Comparison of ENCODE assay signal across 1 cellular context in genomic region chr15:51299187-51300015, GRCh38.
A peak's percentile ranks its signal among the peaks of the same experiment; 100 is the strongest.
TF ChIP-seq lines count a peak whose summit lies in the region.

No MANE protein-coding gene starts in this region.

TF ChIP-seq in HepG2, 621 proteins besides CTCF, POLR2A, EP300 and RAD21 (continued from another document and continues in another):
- TF ChIP-seq ARID4A (CRISPR knock-in tag; IDR thresholded peaks at IDR 0.05; ENCODE audit: borderline replicate concordance) (peak; percentile 66), LCORL (IDR thresholded peaks at IDR 0.05) (no peak), LCORL (CRISPR knock-in tag; IDR thresholded peaks at IDR 0.05) (peak; percentile 87), MAX (IDR thresholded peaks at IDR 0.05) (peak; percentile 70), ERF (CRISPR knock-in tag; IDR thresholded peaks at IDR 0.05) (peak; percentile 42; the same call in 1 of the 2 replicates), ZNF414 (CRISPR knock-in tag; IDR thresholded peaks at IDR 0.05) (no peak), ATF2 (CRISPR knock-in tag; IDR thresholded peaks at IDR 0.05) (peak; percentile 26; the same call in 1 of the 2 replicates), NFKBIZ (CRISPR knock-in tag; IDR thresholded peaks at IDR 0.05) (no peak), CBFB (CRISPR knock-in tag; IDR thresholded peaks at IDR 0.05) (peak; percentile 56; the same call in 1 of the 2 replicates), ETV5 (CRISPR knock-in tag; IDR thresholded peaks at IDR 0.05; ENCODE audit: borderline replicate concordance) (no peak), ZNF225 (CRISPR knock-in tag; IDR thresholded peaks at IDR 0.05) (no peak), NFYC (CRISPR knock-in tag; IDR thresholded peaks at IDR 0.05) (0 out of 2 replicates have a peak, but pooled peaks have one; percentile 13), PITX1 (CRISPR knock-in tag; IDR thresholded peaks at IDR 0.05) (peak; percentile 69; the same call in 1 of the 2 replicates), ZNF792 (CRISPR knock-in tag; IDR thresholded peaks at IDR 0.05) (0 out of 2 replicates have a peak, but pooled peaks have one; percentile 10), ZKSCAN1 (IDR thresholded peaks at IDR 0.05; ENCODE audit: low read length) (0 out of 2 replicates have a peak, but pooled peaks have one; percentile 7), ARID2 (CRISPR knock-in tag; IDR thresholded peaks at IDR 0.05; ENCODE audit: borderline replicate concordance) (peak; percentile 39; the same call in 1 of the 2 replicates), NR2C2 (CRISPR knock-in tag; IDR thresholded peaks at IDR 0.05; ENCODE audit: borderline replicate concordance) (peak; percentile 26; the same call in 1 of the 2 replicates), HOMEZ (CRISPR knock-in tag; IDR thresholded peaks at IDR 0.05; ENCODE audit: low read depth) (no peak), ZFP82 (CRISPR knock-in tag; IDR thresholded peaks at IDR 0.05; ENCODE audit: borderline replicate concordance) (0 out of 2 replicates have a peak, but pooled peaks have one; percentile 50), MIER2 (CRISPR knock-in tag; IDR thresholded peaks at IDR 0.05) (peak; percentile 19; the same call in 1 of the 2 replicates), BHLHE40 (IDR thresholded peaks at IDR 0.05; ENCODE audit: low read length) (no peak), ZNF839 (CRISPR knock-in tag; IDR thresholded peaks at IDR 0.05; ENCODE audit: borderline replicate concordance) (no peak), HES4 (CRISPR knock-in tag; IDR thresholded peaks at IDR 0.05; ENCODE audit: borderline replicate concordance) (no peak), UBTF (CRISPR knock-in tag; IDR thresholded peaks at IDR 0.05) (0 out of 2 replicates have a peak, but pooled peaks have one; percentile 34), TGIF2 (CRISPR knock-in tag; IDR thresholded peaks at IDR 0.05) (no peak; the same call in 1 of the 2 replicates), SMYD3 (CRISPR knock-in tag; IDR thresholded peaks at IDR 0.05) (0 out of 2 replicates have a peak, but pooled peaks have one; percentile 54), HMG20A (CRISPR knock-in tag; IDR thresholded peaks at IDR 0.05; ENCODE audit: borderline replicate concordance) (peak; percentile 28; the same call in 1 of the 2 replicates), EHMT2 (IDR thresholded peaks at IDR 0.05; ENCODE audit: borderline replicate concordance, low read depth, low read length) (peak; percentile 47; the same call in 1 of the 2 replicates), ZNF17 (CRISPR knock-in tag; IDR thresholded peaks at IDR 0.05) (0 out of 2 replicates have a peak, but pooled peaks have one; percentile 65), ZNF124 (CRISPR knock-in tag; IDR thresholded peaks at IDR 0.05) (0 out of 2 replicates have a peak, but pooled peaks have one; percentile 37), ZNF784 (CRISPR knock-in tag; IDR thresholded peaks at IDR 0.05; ENCODE audit: borderline replicate concordance) (0 out of 2 replicates have a peak, but pooled peaks have one; percentile 18), YEATS4 (CRISPR knock-in tag; IDR thresholded peaks at IDR 0.05; ENCODE audit: borderline replicate concordance) (peak; percentile 40; the same call in 1 of the 2 replicates), TBX3 (IDR thresholded peaks at IDR 0.05; ENCODE audit: borderline replicate concordance) (no peak), ZNF598 (CRISPR knock-in tag; IDR thresholded peaks at IDR 0.05; ENCODE audit: borderline replicate concordance) (0 out of 2 replicates have a peak, but pooled peaks have one; percentile 16), FOXA3 (CRISPR knock-in tag; IDR thresholded peaks at IDR 0.05) (peak; percentile 42; the same call in 1 of the 2 replicates), ZNF574 (CRISPR knock-in tag; IDR thresholded peaks at IDR 0.05) (peak; percentile 43; the same call in 1 of the 2 replicates), RARG (CRISPR knock-in tag; IDR thresholded peaks at IDR 0.05; ENCODE audit: low read depth) (no peak), TBX2 (CRISPR knock-in tag; IDR thresholded peaks at IDR 0.05; ENCODE audit: borderline replicate concordance) (peak; percentile 97), GLI4 (CRISPR knock-in tag; IDR thresholded peaks at IDR 0.05; ENCODE audit: borderline replicate concordance) (no peak), FOSL2 (CRISPR knock-in tag; IDR thresholded peaks at IDR 0.05) (0 out of 2 replicates have a peak, but pooled peaks have one; percentile 20), FOXA1 (IDR thresholded peaks at IDR 0.05) (no peak), FOXA1 (CRISPR knock-in tag; IDR thresholded peaks at IDR 0.05) (peak; percentile 52), ZFP36 (IDR thresholded peaks at IDR 0.05; ENCODE audit: borderline replicate concordance, low read depth, low read length, partially characterized antibody) (no peak), HNF1A (IDR thresholded peaks at IDR 0.05; ENCODE audit: low read depth) (no peak), HNF1A (CRISPR knock-in tag; IDR thresholded peaks at IDR 0.05; ENCODE audit: borderline replicate concordance) (peak; percentile 34; the same call in 1 of the 2 replicates)
